Comparison of ENCODE assay signal across 22 cellular contexts in genomic region chr3:94317054-94317453, GRCh38.
"Had no signal": no experiment of that assay in that cellular context is flagged by ENCODE, and none has a peak within 500 bp of the region (broad histone marks: within the 10 kb centered on the region; RNA-seq: fewer than 3 reads in every experiment).

No MANE protein-coding gene starts in this region.

- DNase-seq: dermis blood vessel endothelial cell; effector memory CD4-positive, alpha-beta T cell; esophagus squamous epithelium; gastrocnemius medialis; heart left ventricle; left cardiac atrium; left lung; mesendoderm; natural killer cell; occipital lobe; ovary; right lobe of liver; stimulated activated CD4-positive, alpha-beta T cell treated with anti-CD3 and anti-CD28 coated beads, Interleukin-12 subunit alpha, Interleukin-12 subunit beta, amount 100 ng/mL, for 4 hours; stimulated activated CD4-positive, alpha-beta T cell treated with anti-CD3 and anti-CD28 coated beads, Interleukin-1b, Interleukin-23, amount 100 ng/mL, for 48 hours; stimulated activated CD4-positive, alpha-beta T cell treated with anti-CD3 and anti-CD28 coated beads, Interleukin-4, amount 100 ng/mL, for 1 hour; stimulated activated CD8-positive, alpha-beta memory T cell treated with anti-CD3 and anti-CD28 coated beads, Interleukin-4, amount 100 ng/mL, for 48 hours; stimulated activated naive CD4-positive, alpha-beta T cell; stomach; testis; tibial artery had no signal

- ATAC-seq: gastrocnemius medialis, heart left ventricle, left cardiac atrium, left lung, natural killer cell, right lobe of liver had no signal

- FAIRE-seq: endothelial cell of umbilical vein, islet of Langerhans had no signal
